In the genomic region with DNA sequence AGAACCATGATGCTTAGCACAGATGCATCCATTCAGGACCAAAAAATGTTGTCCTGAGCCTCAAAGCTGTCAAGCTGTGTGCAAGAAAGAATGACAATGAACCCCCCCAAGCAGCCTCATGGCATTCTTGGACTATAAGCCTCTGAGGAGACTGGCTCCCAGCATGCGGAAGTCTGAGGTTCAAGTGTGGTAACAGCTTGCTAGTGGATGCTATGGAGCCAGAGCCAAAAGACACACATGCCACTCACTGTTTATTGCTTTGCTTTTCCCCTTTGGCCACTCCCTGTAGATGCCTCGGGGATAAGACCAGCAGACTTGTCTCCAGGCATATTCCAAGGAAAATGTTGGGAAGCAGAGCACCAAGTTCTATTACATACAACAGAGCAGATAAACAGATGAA, we compare ENCODE assay signal across 25 cellular contexts. TPM values are rescaled to one million over a fixed set of nuclear protein-coding genes. Genes with fewer than 3 reads are reported as not detected.
DNase-seq lines count a peak whose midpoint lies in the region; ATAC-seq, FAIRE-seq and TF ChIP-seq lines count a peak whose summit lies in the region.
"Had no signal": no experiment of that assay in that cellular context is flagged by ENCODE, and none has a peak within 500 bp of the region (broad histone marks: within the 10 kb centered on the region; RNA-seq: fewer than 3 reads in every experiment).

No MANE protein-coding gene starts in this region.

- H3K36me3 Mint-ChIP-seq in HFFc6 (ENCODE audit: low read depth) = no peaks in the 10 kb centered on the region
- H3K36me3 Mint-ChIP-seq: activated naive CD4-positive, alpha-beta T cell treated with anti-CD3 and anti-CD28 coated beads, Interleukin-2, amount 50 U/mL, for 24 hours; natural killer cell had no signal

- no peak overlapping the region for H3K4me3 Mint-ChIP-seq in HFFc6
- H3K4me3 Mint-ChIP-seq: activated CD4-positive, alpha-beta T cell treated with anti-CD3 and anti-CD28 coated beads, Interleukin-2, amount 10 ng/mL, durations not matched to agents 24 days and 14 days; activated CD8-positive, alpha-beta memory T cell treated with anti-CD3 and anti-CD28 coated beads, Interleukin-2, amount 10 ng/mL, durations not matched to agents 7 days and 5 days; activated naive CD4-positive, alpha-beta T cell treated with anti-CD3 and anti-CD28 coated beads, Interleukin-2, amount 50 U/mL, for 24 hours; activated T-helper 1 cell treated with anti-CD3 and anti-CD28 coated beads, Interleukin-12 subunit alpha, Interleukin-12 subunit beta, Interleukin-2, Interleukin-4 antibody, amounts not matched to agents 30 ng/mL and 10 ng/mL and 1 ng/mL, durations not matched to agents 14 hours and 24 hours and 36 hours; natural killer cell had no signal

- H3K9ac ChIP-seq in BLaER1 = no peak overlapping the region
- peak overlapping the region; percentile 68 for H3K9ac ChIP-seq in endothelial cell of umbilical vein (replicated peaks; ENCODE audit: extremely low read depth, insufficient read depth, low read length)

- TF ChIP-seq CTCF in HFFc6 (IDR thresholded peaks at IDR 0.05) (no peak), endothelial cell of umbilical vein (IDR thresholded peaks at IDR 0.05; ENCODE audit: extremely low read depth in 1 of 2, insufficient read depth in 1 of 2, low read depth in 1 of 2, low read length in 2 of 2) (no peak), pancreas (IDR thresholded peaks at IDR 0.05) (no peak)

- peaks cover 17% of the 10 kb centered on the region for H3K4me1 Mint-ChIP-seq in HFFc6 (ENCODE audit: low read depth)

- H4K20me1 ChIP-seq in BLaER1 (no peaks in the 10 kb centered on the region), endothelial cell of umbilical vein (replicated peaks; ENCODE audit: control insufficient read depth, extremely low read depth, insufficient read depth, low read length) (no peaks in the 10 kb centered on the region)

- peak overlapping the region; percentile 88 for H3K27ac ChIP-seq in BLaER1
- H3K27ac ChIP-seq in endothelial cell of umbilical vein (ENCODE audit: insufficient read depth, low read depth, low read length) = peak overlapping the region; percentile 99
- no peak overlapping the region for H3K27ac ChIP-seq in pancreas
- H3K27ac ChIP-seq: ascending aorta, colonic mucosa, hepatocyte, PC-9, tibial nerve had no signal

- BruUV-seq in endothelial cell of umbilical vein (replicated peaks; lab: Mats Ljungman, UMichigan) = no TSS peak

- no peaks in the 10 kb centered on the region for H3K9me3 Mint-ChIP-seq in HFFc6
- H3K9me3 Mint-ChIP-seq: activated T-helper 1 cell treated with anti-CD3 and anti-CD28 coated beads, Interleukin-12 subunit alpha, Interleukin-12 subunit beta, Interleukin-2, Interleukin-4 antibody, amounts not matched to agents 30 ng/mL and 10 ng/mL and 1 ng/mL, durations not matched to agents 14 hours and 24 hours and 36 hours; natural killer cell had no signal

- ATAC-seq in pancreas = no peak
- ATAC-seq: activated CD8-positive, alpha-beta memory T cell treated with anti-CD3 and anti-CD28 coated beads, Interleukin-2, amount 10 ng/mL, durations not matched to agents 7 days and 5 days; GM12878; natural killer cell had no signal

- POLR2A ChIA-PET in endothelial cell of umbilical vein (lab: Charles Lee) = interaction anchor here (0.6 to 2.3 kb wide), 4 partner anchors 24 to 48 kb away, joined by 3 to 10 read pairs (median 6); a partner anchor contains a TSS

- H3K27me3 ChIP-seq in BLaER1 = no peaks in the 10 kb centered on the region
- no peaks in the 10 kb centered on the region for H3K27me3 ChIP-seq in endothelial cell of umbilical vein (ENCODE audit: control insufficient read depth in 2 of 2, insufficient read depth in 2 of 2, low read length in 2 of 2)
- no peaks in the 10 kb centered on the region for H3K27me3 ChIP-seq in pancreas
- H3K27me3 ChIP-seq: ascending aorta, colonic mucosa, hepatocyte, tibial nerve had no signal

- H3K27me3 Mint-ChIP-seq in HFFc6 (ENCODE audit: insufficient read depth) = peaks cover 52% of the 10 kb centered on the region
- H3K27me3 Mint-ChIP-seq: activated naive CD4-positive, alpha-beta T cell treated with anti-CD3 and anti-CD28 coated beads, Interleukin-2, amount 50 U/mL, for 24 hours had no signal

- intact Hi-C loops in endothelial cell of umbilical vein (cut with micrococcal nuclease) = no loop called here
- intact Hi-C loops in pancreas (cut with DNase I) = no loop called here

- H3K4me3 ChIP-seq in BLaER1 (no peak overlapping the region), endothelial cell of umbilical vein (replicated peaks in 1 of 3; ENCODE audit: insufficient read depth in 1 of 3, low read depth in 1 of 3, low read length in 3 of 3) (no peak overlapping the region), pancreas (no peak overlapping the region)
- H3K4me3 ChIP-seq: ascending aorta, colonic mucosa, GM12878, hepatocyte, PC-9, tibial nerve had no signal

- H3K27ac Mint-ChIP-seq in HFFc6 = no peak overlapping the region
- H3K27ac Mint-ChIP-seq: activated CD4-positive, alpha-beta T cell treated with anti-CD3 and anti-CD28 coated beads, Interleukin-2, amount 10 ng/mL, durations not matched to agents 24 days and 14 days; activated CD8-positive, alpha-beta memory T cell treated with anti-CD3 and anti-CD28 coated beads, Interleukin-2, amount 10 ng/mL, durations not matched to agents 7 days and 5 days; activated naive CD4-positive, alpha-beta T cell treated with anti-CD3 and anti-CD28 coated beads, Interleukin-2, amount 50 U/mL, for 24 hours; activated T-helper 1 cell treated with anti-CD3 and anti-CD28 coated beads, Interleukin-12 subunit alpha, Interleukin-12 subunit beta, Interleukin-2, Interleukin-4 antibody, amounts not matched to agents 30 ng/mL and 10 ng/mL and 1 ng/mL, durations not matched to agents 14 hours and 24 hours and 36 hours; natural killer cell had no signal

- H3K36me3 ChIP-seq in BLaER1 = no peaks in the 10 kb centered on the region
- H3K36me3 ChIP-seq in endothelial cell of umbilical vein (ENCODE audit: control insufficient read depth in 2 of 2, extremely low read depth in 1 of 2, insufficient read depth in 2 of 2, low read length in 2 of 2) = no peaks in the 10 kb centered on the region
- no peaks in the 10 kb centered on the region for H3K36me3 ChIP-seq in pancreas
- H3K36me3 ChIP-seq: ascending aorta, colonic mucosa, tibial nerve had no signal

- TF ChIP-seq POLR2A in endothelial cell of umbilical vein (IDR thresholded peaks at IDR 0.05; ENCODE audit: low read depth, low read length) = peak; percentile 55

- peaks cover 3% of the 10 kb centered on the region for H3K9me3 ChIP-seq in BLaER1
- H3K9me3 ChIP-seq in endothelial cell of umbilical vein (replicated peaks; ENCODE audit: control insufficient read depth, insufficient read depth, low read length) = no peaks in the 10 kb centered on the region
- H3K9me3 ChIP-seq in pancreas = no peaks in the 10 kb centered on the region
- H3K9me3 ChIP-seq: ascending aorta, Caco-2, colonic mucosa, tibial nerve had no signal

- FAIRE-seq in endothelial cell of umbilical vein (lab: Jason Lieb, UNC) = peak; percentile 91
- no peak for FAIRE-seq in pancreas (lab: Jason Lieb, UNC)
- FAIRE-seq: GM12878, kidney had no signal

- dilution Hi-C loops in endothelial cell of umbilical vein (cut with MboI; ENCODE audit: extremely low pct_ligation_motif_present, low sequenced_read_pairs) = no loop called here

- H3K79me2 ChIP-seq in endothelial cell of umbilical vein (ENCODE audit: control insufficient read depth, insufficient read depth, low read length) = no peaks in the 10 kb centered on the region
- H3K79me2 ChIP-seq: hepatocyte had no signal

- no peaks in the 10 kb centered on the region for H3K9me1 ChIP-seq in endothelial cell of umbilical vein (replicated peaks; ENCODE audit: control insufficient read depth, extremely low read depth, insufficient read depth, low read length)

- 64 to 68% methylated on average over 2 of the region's 2 CpGs for WGBS in pancreas, 2 donors

- H3K4me1 ChIP-seq in BLaER1 (peaks cover 63% of the 10 kb centered on the region), endothelial cell of umbilical vein (ENCODE audit: control insufficient read depth, extremely low read depth, insufficient read depth, low read length) (peaks cover 47% of the 10 kb centered on the region), pancreas (no peaks in the 10 kb centered on the region)
- H3K4me1 ChIP-seq: ascending aorta, Caco-2, colonic mucosa had no signal

- CTCF ChIA-PET in endothelial cell of umbilical vein (lab: Charles Lee) = interaction anchor here (0.9 to 3.0 kb wide), 6 partner anchors 9 to 86 kb away, joined by 3 to 25 read pairs (median 6); a partner anchor contains a TSS

- H2AFZ ChIP-seq in endothelial cell of umbilical vein (ENCODE audit: low read depth, low read length) = peak overlapping the region; percentile 23
- H2AFZ ChIP-seq: hepatocyte, PC-9 had no signal

- H3K4me2 ChIP-seq in BLaER1 = peak overlapping the region; percentile 83
- H3K4me2 ChIP-seq in endothelial cell of umbilical vein (ENCODE audit: insufficient read depth, low read length) = peak overlapping the region; percentile 29
- H3K4me2 ChIP-seq: hepatocyte, PC-9 had no signal

- peak; percentile 35 for DNase-seq in HFFc6
- peak; percentile 74 for DNase-seq in endothelial cell of umbilical vein (ENCODE audit: low read depth, low spot score)
- peak; percentile 17 for DNase-seq in pons (ENCODE audit: low spot score)
- no peak for DNase-seq in NCI-H2227 treated with DMSO at 0.1 percent for 48 hours (lab: John Stamatoyannopoulos, UW)
- no peak for DNase-seq in NCI-H345 treated with DMSO at 0.1 percent for 48 hours (lab: John Stamatoyannopoulos, UW; ENCODE audit: unreplicated experiment)
- no peak for DNase-seq in pancreas
- no peak for DNase-seq in GDM1 (lab: John Stamatoyannopoulos, UW)
- DNase-seq: activated CD4-positive, alpha-beta T cell treated with anti-CD3 and anti-CD28 coated beads, Interleukin-2, amount 10 ng/mL, durations not matched to agents 24 days and 14 days; activated CD8-positive, alpha-beta memory T cell treated with anti-CD3 and anti-CD28 coated beads, Interleukin-2, amount 10 ng/mL, durations not matched to agents 7 days and 5 days; AML-193; Caco-2; colonic mucosa; kidney; natural killer cell; PC-9; posterior cingulate gyrus; stimulated activated CD4-positive, alpha-beta T cell treated with anti-CD3 and anti-CD28 coated beads, Interleukin-1b, Interleukin-23, amount 100 ng/mL, for 48 hours; stimulated activated naive CD4-positive, alpha-beta T cell treated with Interleukin-2 at 50 U/mL for 16 hours had no signal

RNA-seq across cellular contexts. Expression of a gene that starts 38.1 kb away (rescaled TPM):
- 10 to 100 TPM; 10.0 to 13.8 (median 11.6) TPM for total RNA-seq in HFFc6 (2021; fragmentation: NEBNext Ultra II Directional; extraction: Animal tissue kit (Norgen Biotek cat#: 25700))
- total RNA-seq in endothelial cell of umbilical vein (99.9 and 108 TPM in 2 replicates), pancreas (10 to 100 TPM; 14.4 to 24.2 (median 18.2) TPM)
- polyA plus RNA-seq in endothelial cell of umbilical vein (33.3 and 43.3 TPM in 2 replicates), pancreas (10 to 100 TPM in 1 of 2 donors, 1 to 10 TPM in 1; 6.3 to 13.5 TPM)
- polyA plus RNA-seq in endothelial cell of umbilical vein (2011; cell fraction: cytosol; rRNA removed) = 40.3 and 42.6 TPM in 2 replicates
- polyA plus RNA-seq in endothelial cell of umbilical vein (2011; cell fraction: nucleus; rRNA removed) = 143 and 154 TPM in 2 replicates
- 80.0 and 80.4 TPM in 2 replicates for polyA plus RNA-seq in endothelial cell of umbilical vein (2012)
- polyA minus RNA-seq in endothelial cell of umbilical vein = 180 TPM in 2 replicates
- polyA minus RNA-seq in endothelial cell of umbilical vein (2011; cell fraction: cytosol; rRNA and poly(A)+ RNA removed) = 16.0 TPM
- polyA minus RNA-seq in endothelial cell of umbilical vein (2011; cell fraction: nucleus; rRNA and poly(A)+ RNA removed) = 201 and 233 TPM in 2 replicates

Comparison
In these comparisons a context has a peak if more than half of its experiments do, and no peak if none do; other contexts are left out.
1. H3K27ac ChIP-seq: peak in BLaER1 (single experiment) and endothelial cell of umbilical vein (single experiment); none in pancreas (0 of 4).
2. DNase-seq: peak in HFFc6 (single experiment), endothelial cell of umbilical vein (single experiment) and pons (single experiment); none in NCI-H2227 treated with DMSO at 0.1 percent for 48 hours (single experiment), NCI-H345 treated with DMSO at 0.1 percent for 48 hours (single experiment), pancreas (0 of 6) and GDM1 (single experiment).